ENCODE assay signal across 1 cellular context in the genomic region with DNA sequence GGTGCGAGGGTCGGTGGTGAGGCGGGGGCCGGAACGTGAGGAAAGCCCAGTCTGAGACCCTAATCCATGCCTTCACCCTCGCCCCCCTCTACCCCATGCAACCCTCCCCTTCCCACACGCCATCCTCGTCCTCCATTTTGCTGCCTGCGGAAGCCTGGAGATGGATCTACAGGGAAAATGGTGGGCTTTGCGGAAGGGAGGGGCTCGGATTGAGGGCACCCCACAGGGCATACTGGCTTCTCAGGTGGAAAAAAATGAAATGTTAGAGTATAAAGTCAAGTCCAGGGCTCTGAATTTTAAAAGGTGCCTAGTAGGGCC.
TF ChIP-seq lines count a peak whose summit lies in the region.

No MANE protein-coding gene starts in this region.

TF ChIP-seq in GM23338, 12 proteins besides CTCF, POLR2A, EP300 and RAD21 (continued from another document):
- TF ChIP-seq, protein P1, sequence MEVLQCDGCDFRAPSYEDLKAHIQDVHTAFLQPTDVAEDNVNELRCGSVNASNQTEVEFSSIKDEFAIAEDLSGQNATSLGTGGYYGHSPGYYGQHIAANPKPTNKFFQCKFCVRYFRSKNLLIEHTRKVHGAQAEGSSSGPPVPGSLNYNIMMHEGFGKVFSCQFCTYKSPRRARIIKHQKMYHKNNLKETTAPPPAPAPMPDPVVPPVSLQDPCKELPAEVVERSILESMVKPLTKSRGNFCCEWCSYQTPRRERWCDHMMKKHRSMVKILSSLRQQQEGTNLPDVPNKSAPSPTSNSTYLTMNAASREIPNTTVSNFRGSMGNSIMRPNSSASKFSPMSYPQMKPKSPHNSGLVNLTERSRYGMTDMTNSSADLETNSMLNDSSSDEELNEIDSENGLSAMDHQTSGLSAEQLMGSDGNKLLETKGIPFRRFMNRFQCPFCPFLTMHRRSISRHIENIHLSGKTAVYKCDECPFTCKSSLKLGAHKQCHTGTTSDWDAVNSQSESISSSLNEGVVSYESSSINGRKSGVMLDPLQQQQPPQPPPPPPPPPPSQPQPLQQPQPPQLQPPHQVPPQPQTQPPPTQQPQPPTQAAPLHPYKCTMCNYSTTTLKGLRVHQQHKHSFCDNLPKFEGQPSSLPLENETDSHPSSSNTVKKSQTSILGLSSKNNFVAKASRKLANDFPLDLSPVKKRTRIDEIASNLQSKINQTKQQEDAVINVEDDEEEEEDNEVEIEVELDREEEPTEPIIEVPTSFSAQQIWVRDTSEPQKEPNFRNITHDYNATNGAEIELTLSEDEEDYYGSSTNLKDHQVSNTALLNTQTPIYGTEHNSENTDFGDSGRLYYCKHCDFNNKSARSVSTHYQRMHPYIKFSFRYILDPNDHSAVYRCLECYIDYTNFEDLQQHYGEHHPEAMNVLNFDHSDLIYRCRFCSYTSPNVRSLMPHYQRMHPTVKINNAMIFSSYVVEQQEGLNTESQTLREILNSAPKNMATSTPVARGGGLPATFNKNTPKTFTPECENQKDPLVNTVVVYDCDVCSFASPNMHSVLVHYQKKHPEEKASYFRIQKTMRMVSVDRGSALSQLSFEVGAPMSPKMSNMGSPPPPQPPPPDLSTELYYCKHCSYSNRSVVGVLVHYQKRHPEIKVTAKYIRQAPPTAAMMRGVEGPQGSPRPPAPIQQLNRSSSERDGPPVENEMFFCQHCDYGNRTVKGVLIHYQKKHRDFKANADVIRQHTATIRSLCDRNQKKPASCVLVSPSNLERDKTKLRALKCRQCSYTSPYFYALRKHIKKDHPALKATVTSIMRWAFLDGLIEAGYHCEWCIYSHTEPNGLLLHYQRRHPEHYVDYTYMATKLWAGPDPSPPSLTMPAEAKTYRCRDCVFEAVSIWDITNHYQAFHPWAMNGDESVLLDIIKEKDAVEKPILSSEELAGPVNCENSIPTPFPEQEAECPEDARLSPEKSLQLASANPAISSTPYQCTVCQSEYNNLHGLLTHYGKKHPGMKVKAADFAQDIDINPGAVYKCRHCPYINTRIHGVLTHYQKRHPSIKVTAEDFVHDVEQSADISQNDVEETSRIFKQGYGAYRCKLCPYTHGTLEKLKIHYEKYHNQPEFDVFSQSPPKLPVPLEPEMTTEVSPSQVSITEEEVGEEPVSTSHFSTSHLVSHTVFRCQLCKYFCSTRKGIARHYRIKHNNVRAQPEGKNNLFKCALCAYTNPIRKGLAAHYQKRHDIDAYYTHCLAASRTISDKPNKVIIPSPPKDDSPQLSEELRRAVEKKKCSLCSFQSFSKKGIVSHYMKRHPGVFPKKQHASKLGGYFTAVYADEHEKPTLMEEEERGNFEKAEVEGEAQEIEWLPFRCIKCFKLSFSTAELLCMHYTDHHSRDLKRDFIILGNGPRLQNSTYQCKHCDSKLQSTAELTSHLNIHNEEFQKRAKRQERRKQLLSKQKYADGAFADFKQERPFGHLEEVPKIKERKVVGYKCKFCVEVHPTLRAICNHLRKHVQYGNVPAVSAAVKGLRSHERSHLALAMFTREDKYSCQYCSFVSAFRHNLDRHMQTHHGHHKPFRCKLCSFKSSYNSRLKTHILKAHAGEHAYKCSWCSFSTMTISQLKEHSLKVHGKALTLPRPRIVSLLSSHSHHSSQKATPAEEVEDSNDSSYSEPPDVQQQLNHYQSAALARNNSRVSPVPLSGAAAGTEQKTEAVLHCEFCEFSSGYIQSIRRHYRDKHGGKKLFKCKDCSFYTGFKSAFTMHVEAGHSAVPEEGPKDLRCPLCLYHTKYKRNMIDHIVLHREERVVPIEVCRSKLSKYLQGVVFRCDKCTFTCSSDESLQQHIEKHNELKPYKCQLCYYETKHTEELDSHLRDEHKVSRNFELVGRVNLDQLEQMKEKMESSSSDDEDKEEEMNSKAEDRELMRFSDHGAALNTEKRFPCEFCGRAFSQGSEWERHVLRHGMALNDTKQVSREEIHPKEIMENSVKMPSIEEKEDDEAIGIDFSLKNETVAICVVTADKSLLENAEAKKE (CRISPR knock-in tag; IDR thresholded peaks at IDR 0.05), result no peak
